14 cellular contexts compared by ENCODE assay signal in the genomic region with DNA sequence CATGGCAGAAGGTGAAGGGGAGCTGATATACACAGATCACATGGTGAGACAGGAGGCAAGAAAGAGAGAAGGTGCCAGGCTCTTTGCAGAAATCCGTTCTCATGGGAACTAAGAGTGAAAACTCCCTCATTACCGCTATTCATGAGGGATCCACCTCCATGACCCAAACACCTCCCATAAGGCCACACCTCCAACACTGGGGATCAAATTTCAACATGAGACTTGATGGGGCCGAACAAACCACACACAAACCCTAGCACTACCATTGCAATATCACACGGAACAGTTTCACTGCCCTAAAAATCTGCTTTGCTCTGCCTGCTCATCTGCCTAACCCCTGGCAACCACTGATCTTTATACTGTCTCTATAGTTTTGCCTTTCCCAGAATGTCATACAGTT. TPM values are rescaled to one million over a fixed set of nuclear protein-coding genes. Genes with fewer than 3 reads are reported as not detected.
A peak's percentile ranks its signal among the peaks of the same experiment; 100 is the strongest.
DNase-seq lines count a peak whose midpoint lies in the region; ATAC-seq, FAIRE-seq and TF ChIP-seq lines count a peak whose summit lies in the region.
"Had no signal": no experiment of that assay in that cellular context is flagged by ENCODE, and none has a peak within 500 bp of the region (broad histone marks: within the 10 kb centered on the region; RNA-seq: fewer than 3 reads in every experiment).

No MANE protein-coding gene starts in this region.

- H3K27me3 ChIP-seq in cardiac muscle cell, result no peaks in the 10 kb centered on the region
- H3K27me3 ChIP-seq in right cardiac atrium (ENCODE audit: control insufficient read depth, insufficient read depth), result no peaks in the 10 kb centered on the region
- H3K27me3 ChIP-seq in smooth muscle cell (ENCODE audit: low read depth), result no peaks in the 10 kb centered on the region
- H3K27me3 ChIP-seq: esophagus muscularis mucosa had no signal

- no peaks in the 10 kb centered on the region for H3F3A ChIP-seq in smooth muscle cell (ENCODE audit: low read depth)

- H3K4me3 ChIP-seq in cardiac muscle cell (no peak overlapping the region), right cardiac atrium (ENCODE audit: low read length) (no peak overlapping the region), fibroblast of villous mesenchyme (ENCODE audit: low read depth, low read length) (no peak overlapping the region), smooth muscle cell (no peak overlapping the region)
- H3K4me3 ChIP-seq: esophagus muscularis mucosa, mucosa of descending colon had no signal

- 36% methylated on average over 4 of the region's 4 CpGs for WGBS in right cardiac atrium
- 17% methylated on average over 4 of the region's 4 CpGs for WGBS in smooth muscle cell (ENCODE audit: low lambda C conversion rate)

- no peak for ATAC-seq in right cardiac atrium
- ATAC-seq: mucosa of descending colon; stimulated activated naive B cell treated with anti-CD40 and anti-IgM and Interleukin-4, amounts not matched to agents 10 μg/mL and 1 μg/mL and 100 μg/mL, for 72 hours had no signal

- H2AFZ ChIP-seq in smooth muscle cell (ENCODE audit: low read depth), result peak overlapping the region; percentile 63

- intact Hi-C loops in right cardiac atrium (cut with DNase I), result no loop called here

- no peak for FAIRE-seq in GM12892 (lab: Jason Lieb, UNC)

- H3K36me3 ChIP-seq in cardiac muscle cell (no peaks in the 10 kb centered on the region), smooth muscle cell (ENCODE audit: low read depth) (no peaks in the 10 kb centered on the region)

- no peak for TF ChIP-seq POLR2A in GM12892 (IDR thresholded peaks at IDR 0.05; ENCODE audit: low read depth, low read length)

- H4K20me1 ChIP-seq in smooth muscle cell (ENCODE audit: low read depth), result no peaks in the 10 kb centered on the region

- DNase-seq in cardiac muscle cell (ENCODE audit: low read depth in 1 of 2, low spot score in 1 of 2) (peak; percentile 52 to 61), right cardiac atrium (no peak), NOMO-1 treated with dmso at 0.1 percent for 144 hours (lab: John Stamatoyannopoulos, UW; ENCODE audit: unreplicated experiment) (peak; percentile 76), fibroblast of villous mesenchyme (ENCODE audit: low read depth) (peak; percentile 48), smooth muscle cell (lab: John Stamatoyannopoulos, UW; ENCODE audit: unreplicated experiment) (no peak), GM12892 (ENCODE audit: insufficient read length) (no peak), foreskin melanocyte (no peak), GM10248 (ENCODE audit: extremely low spot score) (no peak)
- DNase-seq: mucosa of descending colon; NCI-H2029 treated with DMSO at 0.1 percent for 48 hours; Right ventricle myocardium superior; stimulated activated CD4-positive, alpha-beta T cell treated with anti-CD3 and anti-CD28 coated beads, Interleukin-2, amount 100 ng/mL, for 48 hours; stimulated activated naive B cell treated with anti-CD40 and anti-IgM and Interleukin-4, amounts not matched to agents 10 μg/mL and 1 μg/mL and 100 μg/mL, for 72 hours had no signal

- H3K9me3 ChIP-seq in cardiac muscle cell (ENCODE audit: low read depth), result no peaks in the 10 kb centered on the region
- H3K9me3 ChIP-seq in right cardiac atrium (ENCODE audit: control insufficient read depth, low read length), result no peaks in the 10 kb centered on the region
- H3K9me3 ChIP-seq in smooth muscle cell (replicated peaks; ENCODE audit: low read depth), result no peaks in the 10 kb centered on the region
- H3K9me3 ChIP-seq: esophagus muscularis mucosa, mucosa of descending colon had no signal

- CTCF ChIA-PET in GM10248 (lab: Yijun Ruan, JAX), result interaction anchor here (2.6 kb wide), 2 partner anchors 14 to 19 kb away, joined by 8 to 10 read pairs; no protein-coding TSS in a partner anchor

- H3K4me1 ChIP-seq in cardiac muscle cell (ENCODE audit: low read depth) (peaks cover 4% of the 10 kb centered on the region), right cardiac atrium (ENCODE audit: control insufficient read depth, insufficient read depth, low read length) (peaks cover 4% of the 10 kb centered on the region), smooth muscle cell (ENCODE audit: low read depth) (no peaks in the 10 kb centered on the region)

- H3K4me2 ChIP-seq in smooth muscle cell, result peak overlapping the region; percentile 18

- no peak overlapping the region for H3K27ac ChIP-seq in cardiac muscle cell
- no peak overlapping the region for H3K27ac ChIP-seq in right cardiac atrium (ENCODE audit: low read length)
- no peak overlapping the region for H3K27ac ChIP-seq in smooth muscle cell (ENCODE audit: low read depth)
- H3K27ac ChIP-seq: esophagus muscularis mucosa had no signal

- no peak overlapping the region for H3K9ac ChIP-seq in smooth muscle cell (ENCODE audit: low read depth)

- TF ChIP-seq CTCF in cardiac muscle cell (IDR thresholded peaks at IDR 0.05; ENCODE audit: low read depth, low read length) (no peak), fibroblast of villous mesenchyme (IDR thresholded peaks at IDR 0.05; ENCODE audit: insufficient read depth, low read depth, low read length) (no peak), smooth muscle cell (IDR thresholded peaks at IDR 0.05; ENCODE audit: borderline replicate concordance, insufficient read depth, poor library complexity, severe bottlenecking) (no peak), GM10248 (IDR thresholded peaks at IDR 0.05; ENCODE audit: control extremely low read depth, extremely low read depth, low read depth, missing control alignments) (no peak)

- no peaks in the 10 kb centered on the region for H3K79me2 ChIP-seq in smooth muscle cell (ENCODE audit: low read depth)

- POLR2A ChIA-PET in GM10248 (lab: Yijun Ruan, JAX), result no interaction called here

RNA-seq across cellular contexts. Expression of gene C17orf67, which starts 34.8 kb away (rescaled TPM):
- total RNA-seq in cardiac muscle cell (0.32 and 0.74 TPM in 2 replicates), right cardiac atrium (1 to 10 TPM in 2 of 4 donors, under 1 TPM in 2; 0.65 to 1.3 (median 1.0) TPM), fibroblast of villous mesenchyme (0.64 and 0.86 TPM in 2 replicates), smooth muscle cell (0.31 TPM in 1 of 2 replicates, not detected in the other)
- polyA plus RNA-seq in cardiac muscle cell (1.9 and 2.6 TPM in 2 replicates), right cardiac atrium (0.43 TPM), smooth muscle cell (0.47 and 0.73 TPM in 2 replicates)
- 1.6 TPM for polyA plus RNA-seq in GM12892 (2012; ENCODE audit: missing spikeins)

RNA-seq across cellular contexts. Expression of gene DGKE, which starts 35.0 kb away (rescaled TPM):
- total RNA-seq in cardiac muscle cell (6.3 and 6.4 TPM in 2 replicates), right cardiac atrium (1 to 10 TPM; 4.7 to 6.0 (median 5.7) TPM), fibroblast of villous mesenchyme (7.1 and 12.1 TPM in 2 replicates), smooth muscle cell (2.6 and 5.9 TPM in 2 replicates)
- polyA plus RNA-seq in cardiac muscle cell (5.0 and 7.3 TPM in 2 replicates), right cardiac atrium (2.4 TPM), smooth muscle cell (1.2 and 1.5 TPM in 2 replicates)
- 5.4 TPM for polyA plus RNA-seq in GM12892 (2012; ENCODE audit: missing spikeins)

Comparison
In these comparisons a context has a peak if more than half of its experiments do, and no peak if none do; other contexts are left out.
1. DNase-seq: peak in cardiac muscle cell (2 of 2), NOMO-1 treated with dmso at 0.1 percent for 144 hours (single experiment) and fibroblast of villous mesenchyme (single experiment); none in right cardiac atrium (0 of 3), smooth muscle cell (single experiment), GM12892 (single experiment), foreskin melanocyte (single experiment) and GM10248 (single experiment).